In genomic region chr12:111330800-111331752, GRCh38 we compare ENCODE assay signal across 8 cellular contexts. TPM values are rescaled to one million over a fixed set of nuclear protein-coding genes. Genes with fewer than 3 reads are reported as not detected.
DNase-seq lines count a peak whose midpoint lies in the region; ATAC-seq and TF ChIP-seq lines count a peak whose summit lies in the region.

No MANE protein-coding gene starts in this region.

- no peak overlapping the region for H2BK5ac ChIP-seq in neuronal stem cell (ENCODE audit: low read length)

- H3K4me1 ChIP-seq in fibroblast of lung (ENCODE audit: control insufficient read depth, extremely low read depth, insufficient read depth, low read length) (no peaks in the 10 kb centered on the region), neuronal stem cell (ENCODE audit: control insufficient read depth in 2 of 2, insufficient read depth in 1 of 2, low read depth in 1 of 2, low read length in 2 of 2) (no peaks in the 10 kb centered on the region)

- H2AFZ ChIP-seq in fibroblast of lung (ENCODE audit: low read length) (no peak overlapping the region), neuronal stem cell (ENCODE audit: low read length) (no peak overlapping the region)

- H3K4me3 ChIP-seq in fibroblast of lung (replicated peaks in 1 of 4; ENCODE audit: control extremely low read depth in 1 of 4, insufficient read depth in 1 of 4, low read depth in 3 of 4, low read length in 4 of 4) (no peak overlapping the region), neuronal stem cell (ENCODE audit: low read length in 2 of 2) (no peak overlapping the region)

- no peak overlapping the region for H2BK12ac ChIP-seq in neuronal stem cell (ENCODE audit: low read length)

- H2AK5ac ChIP-seq in neuronal stem cell (ENCODE audit: low read depth, low read length): no peak overlapping the region

- TF ChIP-seq CTCF in RWPE1 (conservative IDR thresholded peaks at IDR 0.05; ENCODE audit: low read depth) (peak; percentile 51), fibroblast of lung (conservative IDR thresholded peaks at IDR 0.05 in 1 of 2, IDR thresholded peaks at IDR 0.05 in 1 of 2; ENCODE audit: low read depth in 1 of 2, low read length in 2 of 2) (peak; percentile 51 to 55)

- DNase-seq in DMS53 treated with DMSO at 0.1 percent for 48 hours (lab: John Stamatoyannopoulos, UW; ENCODE audit: unreplicated experiment) (peak; percentile 3), HT-29 (ENCODE audit: low spot score) (peak; percentile 51), RWPE1 (ENCODE audit: low spot score) (peak; percentile 59), fibroblast of lung (ENCODE audit: low read depth in 2 of 2) (peak; percentile 45 to 57), pons (ENCODE audit: low spot score) (peak; percentile 23), neuronal stem cell (ENCODE audit: low spot score) (no peak)

- H2BK120ac ChIP-seq in neuronal stem cell (ENCODE audit: low read depth, low read length): no peak overlapping the region

- H3K9ac ChIP-seq in fibroblast of lung (ENCODE audit: insufficient read depth, low read length) (no peak overlapping the region), neuronal stem cell (ENCODE audit: low read depth, low read length, poor library complexity) (no peak overlapping the region)

- no peak overlapping the region for H3K14ac ChIP-seq in neuronal stem cell (ENCODE audit: low read length)

- no peaks in the 10 kb centered on the region for H4K20me1 ChIP-seq in fibroblast of lung (ENCODE audit: control insufficient read depth, extremely low read depth, insufficient read depth, low read length)

- H3K27me3 ChIP-seq in fibroblast of lung (ENCODE audit: control insufficient read depth, insufficient read depth, low read length) (no peaks in the 10 kb centered on the region), neuronal stem cell (ENCODE audit: control insufficient read depth in 3 of 3, insufficient read depth in 3 of 3, low read depth in 1 of 3, low read length in 3 of 3) (no peaks in the 10 kb centered on the region)

- H3K4me2 ChIP-seq in fibroblast of lung (ENCODE audit: extremely low read depth, insufficient read depth, low read length) (no peak overlapping the region), neuronal stem cell (ENCODE audit: insufficient read depth, low read length, poor library complexity, severe bottlenecking) (no peak overlapping the region)

- no peak overlapping the region for H3K23ac ChIP-seq in neuronal stem cell (ENCODE audit: low read depth, low read length, poor library complexity)

- no peak overlapping the region for H4K91ac ChIP-seq in neuronal stem cell (ENCODE audit: low read depth, low read length, poor library complexity)

- WGBS in neuronal stem cell (ENCODE audit: extremely low coverage in 2 of 2, insufficient read length in 2 of 2, insufficient replicate concordance in 1 of 2), 2 donors: no CpG with 5 or more reads among the region's 8 CpGs

- H4K8ac ChIP-seq in neuronal stem cell (ENCODE audit: low read depth, low read length): no peak overlapping the region

- no peaks in the 10 kb centered on the region for H3K9me3 ChIP-seq in fibroblast of lung (ENCODE audit: control insufficient read depth, insufficient read depth, low read depth, low read length)
- no peaks in the 10 kb centered on the region for H3K9me3 ChIP-seq in neuronal stem cell (replicated peaks in 1 of 2; ENCODE audit: control insufficient read depth in 2 of 2, insufficient read depth in 1 of 2, low read depth in 1 of 2, low read length in 2 of 2)

- H3K36me3 ChIP-seq in fibroblast of lung (ENCODE audit: control insufficient read depth, insufficient read depth, low read length) (no peaks in the 10 kb centered on the region), neuronal stem cell (replicated peaks in 1 of 2; ENCODE audit: control insufficient read depth in 2 of 2, insufficient read depth in 2 of 2, low read length in 2 of 2) (no peaks in the 10 kb centered on the region)

- no peak overlapping the region for H3K27ac ChIP-seq in RWPE1
- H3K27ac ChIP-seq in fibroblast of lung (ENCODE audit: insufficient read depth, low read length): no peak overlapping the region
- H3K27ac ChIP-seq in neuronal stem cell (replicated peaks; ENCODE audit: low read length): no peak overlapping the region

- H3K79me2 ChIP-seq in fibroblast of lung (ENCODE audit: control insufficient read depth, insufficient read depth, low read length): no peaks in the 10 kb centered on the region

- POLR2A ChIA-PET in RWPE1 (lab: Yijun Ruan, JAX; ENCODE audit: low non-redundant PET): no interaction called here

- no peak for ATAC-seq in GM18907 (IDR thresholded peaks at IDR 0.05; ENCODE audit: unreplicated experiment)
- ATAC-seq in GM19035 (IDR thresholded peaks at IDR 0.05; ENCODE audit: unreplicated experiment): no peak

- H3K4ac ChIP-seq in neuronal stem cell (ENCODE audit: low read length): no peak overlapping the region

- H3K79me1 ChIP-seq in neuronal stem cell (ENCODE audit: low read depth, low read length): no peaks in the 10 kb centered on the region

- no peak overlapping the region for H2BK15ac ChIP-seq in neuronal stem cell (ENCODE audit: low read length)

- H3K18ac ChIP-seq in neuronal stem cell (ENCODE audit: low read length): no peak overlapping the region

- CTCF ChIA-PET in RWPE1 (lab: Yijun Ruan, JAX): interaction anchor here (0.6 to 1.5 kb wide), 5 partner anchors 19 to 310 kb away, joined by 3 to 12 read pairs (median 3); no protein-coding TSS in a partner anchor

RNA-seq across cellular contexts. Expression of gene PHETA1, which starts 37.8 kb away (rescaled TPM):
- total RNA-seq in HT-29 (2014; rRNA removed; shearing (Covaris generic)): 9.3 and 9.9 TPM in 2 replicates
- total RNA-seq in fibroblast of lung: 3.8 and 4.1 TPM in 2 replicates
- polyA plus RNA-seq in fibroblast of lung: 2.6 and 3.4 TPM in 2 replicates
- polyA plus RNA-seq in fibroblast of lung (2012): 3.9 and 7.2 TPM in 2 replicates
- 3.1 and 3.4 TPM in 2 replicates for polyA minus RNA-seq in fibroblast of lung (ENCODE audit: low replicate concordance)
- polyA plus RNA-seq in neuronal stem cell (2013, experiment 1 of 2): 10.7 TPM
- 11.2 TPM for polyA plus RNA-seq in neuronal stem cell (2013, experiment 2 of 2)
